ENCODE assay signal across 9 cellular contexts in genomic region chr13:76016799-76017198, GRCh38.
A peak's percentile ranks its signal among the peaks of the same experiment; 100 is the strongest.
DNase-seq lines count a peak whose midpoint lies in the region; ATAC-seq, FAIRE-seq and TF ChIP-seq lines count a peak whose summit lies in the region.
"Had no signal": no experiment of that assay in that cellular context is flagged by ENCODE, and none has a peak within 500 bp of the region (broad histone marks: within the 10 kb centered on the region; RNA-seq: fewer than 3 reads in every experiment).

No MANE protein-coding gene starts in this region.

- dilution Hi-C loops in IMR-90 (cut with HindIII; ENCODE audit: low sequenced_read_pairs, unreplicated experiment), result no loop called here

- no peak overlapping the region for H4K91ac ChIP-seq in IMR-90 (ENCODE audit: insufficient read depth, low read depth, low read length)

- TF ChIP-seq POLR2A in heart left ventricle (IDR thresholded peaks at IDR 0.05) (no peak), IMR-90 (IDR thresholded peaks at IDR 0.05; ENCODE audit: low read depth, low read length) (no peak)

- no peaks in the 10 kb centered on the region for H3K27me3 ChIP-seq in heart left ventricle
- no peaks in the 10 kb centered on the region for H3K27me3 ChIP-seq in right atrium auricular region
- no peaks in the 10 kb centered on the region for H3K27me3 ChIP-seq in IMR-90 (ENCODE audit: control insufficient read depth, insufficient read depth, low read length)

- H3K23ac ChIP-seq in IMR-90 (ENCODE audit: low read depth, low read length), result no peak overlapping the region

- no peaks in the 10 kb centered on the region for H3K9me3 Mint-ChIP-seq in activated CD4-positive, alpha-beta memory T cell treated with anti-CD3 and anti-CD28 coated beads for 36 hours

- no peaks in the 10 kb centered on the region for H3K36me3 Mint-ChIP-seq in activated CD4-positive, alpha-beta memory T cell treated with anti-CD3 and anti-CD28 coated beads for 36 hours

- H3K27ac ChIP-seq in heart left ventricle (no peak overlapping the region), right atrium auricular region (no peak overlapping the region), IMR-90 (ENCODE audit: insufficient read depth, low read length) (no peak overlapping the region), kidney (ENCODE audit: low read depth in 2 of 2, low read length in 2 of 2) (no peak overlapping the region)

- H4K8ac ChIP-seq in IMR-90 (ENCODE audit: low read depth in 2 of 2, low read length in 2 of 2), result no peak overlapping the region

- H2BK5ac ChIP-seq in IMR-90 (ENCODE audit: low read depth, low read length, poor library complexity, severe bottlenecking), result no peak overlapping the region

- no peak overlapping the region for H2BK20ac ChIP-seq in IMR-90 (ENCODE audit: low read depth, low read length)

- in situ Hi-C loops in IMR-90 (cut with MboI; ENCODE audit: low sequenced_read_pairs), result loop anchor here (25.0 kb wide), 1 partner anchor 329 kb away; no protein-coding TSS in a partner anchor

- DNase-seq in heart left ventricle, result no peak
- DNase-seq in right atrium auricular region (ENCODE audit: low spot score), result no peak
- peak; percentile 23 for DNase-seq in IMR-90
- DNase-seq in activated CD4-positive, alpha-beta memory T cell treated with anti-CD3 and anti-CD28 coated beads for 36 hours, result peak; percentile 20
- no peak for DNase-seq in kidney
- no peak for DNase-seq in posterior vena cava (ENCODE audit: low spot score)
- no peak for DNase-seq in omental fat pad (ENCODE audit: low spot score)

- H3K18ac ChIP-seq in IMR-90 (ENCODE audit: low read depth, low read length), result no peak overlapping the region

- no peak overlapping the region for H3K4me3 ChIP-seq in heart left ventricle
- H3K4me3 ChIP-seq in right atrium auricular region, result no peak overlapping the region
- H3K4me3 ChIP-seq in IMR-90 (ENCODE audit: insufficient read depth, low read depth, low read length), result no peak overlapping the region
- H3K4me3 ChIP-seq in kidney (ENCODE audit: low read length in 2 of 2), result no peak overlapping the region

- peaks cover 0 to 21% (median 8%) of the 10 kb centered on the region in 12 donors for H3K4me1 ChIP-seq in heart left ventricle
- H3K4me1 ChIP-seq in right atrium auricular region, result peaks cover 0 to 13% of the 10 kb centered on the region in 2 donors
- peaks cover 6% of the 10 kb centered on the region for H3K4me1 ChIP-seq in IMR-90 (ENCODE audit: control insufficient read depth, insufficient read depth, low read length)
- no peaks in the 10 kb centered on the region for H3K4me1 ChIP-seq in kidney (ENCODE audit: control insufficient read depth in 1 of 2, insufficient read depth in 1 of 2, low read depth in 1 of 2, low read length in 2 of 2)

- H4K20me1 ChIP-seq in IMR-90 (ENCODE audit: insufficient read depth, low read length), result no peaks in the 10 kb centered on the region

- POLR2A ChIA-PET in IMR-90 (lab: Charles Lee; ENCODE audit: unreplicated experiment), result no interaction called here
- POLR2A ChIA-PET in activated CD4-positive, alpha-beta memory T cell treated with anti-CD3 and anti-CD28 coated beads for 36 hours (lab: Charles Lee), result no interaction called here

- H3K9me1 ChIP-seq in IMR-90 (ENCODE audit: insufficient read depth, low read length), result peaks cover 6% of the 10 kb centered on the region; the same call in 1 of the 2 replicates

- no TSS peak for BruUV-seq in IMR-90 (replicated peaks; lab: Mats Ljungman, UMichigan)

- no peaks in the 10 kb centered on the region for H3K27me3 Mint-ChIP-seq in activated CD4-positive, alpha-beta memory T cell treated with anti-CD3 and anti-CD28 coated beads for 36 hours

- no peak overlapping the region for H3K9ac ChIP-seq in IMR-90 (ENCODE audit: low read depth, low read length)
- no peak overlapping the region for H3K9ac ChIP-seq in kidney (ENCODE audit: low read length in 2 of 2)

- H3K9me3 ChIP-seq in heart left ventricle (no peaks in the 10 kb centered on the region), right atrium auricular region (no peaks in the 10 kb centered on the region), IMR-90 (ENCODE audit: control insufficient read depth, insufficient read depth, low read length) (no peaks in the 10 kb centered on the region), kidney (ENCODE audit: control insufficient read depth in 1 of 2, low read length in 2 of 2) (no peaks in the 10 kb centered on the region)

- H4K5ac ChIP-seq in IMR-90 (ENCODE audit: low read depth, low read length), result no peak overlapping the region

- peak; percentile 26; the same call in 1 of the 2 replicates for TF ChIP-seq RAD21 in IMR-90 (IDR thresholded peaks at IDR 0.05; ENCODE audit: low read length)

- H3K36me3 ChIP-seq in heart left ventricle, result no peaks in the 10 kb centered on the region
- H3K36me3 ChIP-seq in right atrium auricular region, result no peaks in the 10 kb centered on the region
- no peaks in the 10 kb centered on the region for H3K36me3 ChIP-seq in IMR-90 (ENCODE audit: control insufficient read depth, insufficient read depth, low read length)
- H3K36me3 ChIP-seq in kidney (ENCODE audit: control insufficient read depth in 1 of 2, insufficient read depth in 2 of 2, low read length in 2 of 2), result no peaks in the 10 kb centered on the region

- no peak overlapping the region for H2AK5ac ChIP-seq in IMR-90 (ENCODE audit: low read depth, low read length)

- H3K56ac ChIP-seq in IMR-90 (ENCODE audit: extremely low read depth, insufficient read depth, low read length), result no peak overlapping the region

- H3K4me2 ChIP-seq in IMR-90 (ENCODE audit: low read depth, low read length), result no peak overlapping the region

- peak in 1 of 4 donors; percentile 46 for ATAC-seq in heart left ventricle
- peak; percentile 75 for ATAC-seq in GM21737 (IDR thresholded peaks at IDR 0.05; ENCODE audit: unreplicated experiment)
- no peak for ATAC-seq in IMR-90 (ENCODE audit: low read depth)
- no peak for ATAC-seq in omental fat pad (ENCODE audit: low FRiP score)

- no peak for FAIRE-seq in kidney (lab: Jason Lieb, UNC)
- FAIRE-seq: endometrium had no signal

- H3K79me1 ChIP-seq in IMR-90 (ENCODE audit: low read depth in 1 of 2, low read length in 2 of 2), result no peaks in the 10 kb centered on the region

- H3K4me1 Mint-ChIP-seq in activated CD4-positive, alpha-beta memory T cell treated with anti-CD3 and anti-CD28 coated beads for 36 hours (ENCODE audit: low read depth), result no peaks in the 10 kb centered on the region

- H2BK15ac ChIP-seq in IMR-90 (ENCODE audit: low read depth, low read length), result no peak overlapping the region

- H3K4ac ChIP-seq in IMR-90 (ENCODE audit: low read depth, low read length), result no peak overlapping the region

- no peak overlapping the region for H3K4me3 Mint-ChIP-seq in activated CD4-positive, alpha-beta memory T cell treated with anti-CD3 and anti-CD28 coated beads for 36 hours

- CTCF ChIA-PET in IMR-90 (lab: Yijun Ruan, JAX), result interaction anchor here (1.0 to 1.2 kb wide), 2 partner anchors 18 to 23 kb away, joined by 3 read pairs; no protein-coding TSS in a partner anchor
- CTCF ChIA-PET in activated CD4-positive, alpha-beta memory T cell treated with anti-CD3 and anti-CD28 coated beads for 36 hours (lab: Charles Lee), result interaction anchor here (2.8 to 3.5 kb wide), 2 partner anchors 141 to 320 kb away, joined by 9 to 13 read pairs; no protein-coding TSS in a partner anchor

- no peak overlapping the region for H3K14ac ChIP-seq in IMR-90 (replicated peaks; ENCODE audit: low read depth, low read length)

- H2AFZ ChIP-seq in IMR-90 (replicated peaks; ENCODE audit: low read length, poor library complexity), result no peak overlapping the region

- no peak overlapping the region for H2AK9ac ChIP-seq in IMR-90 (replicated peaks; ENCODE audit: low read depth, low read length, poor library complexity)

- intact Hi-C loops in heart left ventricle (cut with DNase I), result loop anchor here in 8 of 10 donors (2.0 to 10.0 kb wide), 7 partner anchors 112 to 458 kb away; no protein-coding TSS in a partner anchor
- intact Hi-C loops in IMR-90 (cut with micrococcal nuclease), result no loop called here
- intact Hi-C loops in activated CD4-positive, alpha-beta memory T cell treated with anti-CD3 and anti-CD28 coated beads for 36 hours (cut with micrococcal nuclease), result loop anchor here (2.0 kb wide), 2 partner anchors 140 to 322 kb away; no protein-coding TSS in a partner anchor
- intact Hi-C loops in kidney (cut with DNase I), result no loop called here
- intact Hi-C loops in posterior vena cava (cut with DNase I), result no loop called here

- TF ChIP-seq CTCF in heart left ventricle (IDR thresholded peaks at IDR 0.05) (peak in 11 of 12 donors; percentile 17 to 53 (median 33)), right atrium auricular region (IDR thresholded peaks at IDR 0.05) (peak in 1 of 2 donors; percentile 54), IMR-90 (conservative IDR thresholded peaks at IDR 0.05; ENCODE audit: low read depth, low read length) (peak; percentile 42), kidney (IDR thresholded peaks at IDR 0.05; ENCODE audit: borderline replicate concordance, extremely low read depth, insufficient read depth) (peak; percentile 33), omental fat pad (IDR thresholded peaks at IDR 0.05) (no peak)

- no peak overlapping the region for H3K27ac Mint-ChIP-seq in activated CD4-positive, alpha-beta memory T cell treated with anti-CD3 and anti-CD28 coated beads for 36 hours

- no peak overlapping the region for H2BK120ac ChIP-seq in IMR-90 (ENCODE audit: low read depth, low read length)

TF ChIP-seq in IMR-90, 13 proteins besides CTCF, POLR2A, EP300 and RAD21:
- peak; percentile 21; the same call in 1 of the 2 replicates for TF ChIP-seq SMC3 (IDR thresholded peaks at IDR 0.05; ENCODE audit: low read depth, low read length)
- no peak for TF ChIP-seq BHLHE40 (IDR thresholded peaks at IDR 0.05; ENCODE audit: low read depth, low read length)

Comparison
In these comparisons a context has a peak if more than half of its experiments do, and no peak if none do; other contexts are left out.
1. DNase-seq: peak in IMR-90 (single experiment) and activated CD4-positive, alpha-beta memory T cell treated with anti-CD3 and anti-CD28 coated beads for 36 hours (single experiment); none in heart left ventricle (0 of 5), right atrium auricular region (single experiment), kidney (single experiment), posterior vena cava (single experiment) and omental fat pad (single experiment).
2. CTCF ChIP-seq: peak in heart left ventricle (11 of 12), IMR-90 (single experiment) and kidney (single experiment); none in omental fat pad (0 of 3).
3. intact Hi-C loops: an anchor here in heart left ventricle (2.0 to 10.0 kb wide) and activated CD4-positive, alpha-beta memory T cell treated with anti-CD3 and anti-CD28 coated beads for 36 hours (2.0 kb wide); none called in IMR-90, kidney and posterior vena cava.